In genomic region chr2:120775261-120775660, GRCh38 we compare ENCODE assay signal across 22 cellular contexts. TPM values are rescaled to one million over a fixed set of nuclear protein-coding genes. Genes with fewer than 3 reads are reported as not detected.
A peak's percentile ranks its signal among the peaks of the same experiment; 100 is the strongest.
DNase-seq lines count a peak whose midpoint lies in the region; ATAC-seq, FAIRE-seq and TF ChIP-seq lines count a peak whose summit lies in the region.
"Had no signal": no experiment of that assay in that cellular context is flagged by ENCODE, and none has a peak within 500 bp of the region (broad histone marks: within the 10 kb centered on the region; RNA-seq: fewer than 3 reads in every experiment).

No MANE protein-coding gene starts in this region.

- H3K36me3 Mint-ChIP-seq in endodermal cell (ENCODE audit: low read depth) = peaks cover 3% of the 10 kb centered on the region
- H3K36me3 Mint-ChIP-seq in activated CD4-positive, alpha-beta T cell treated with anti-CD3 and anti-CD28 coated beads, Interleukin-2, amount 10 ng/mL, durations not matched to agents 24 days and 14 days (ENCODE audit: low read depth) = no peaks in the 10 kb centered on the region

- no peak overlapping the region for H3K27ac Mint-ChIP-seq in endodermal cell
- H3K27ac Mint-ChIP-seq in activated CD4-positive, alpha-beta T cell treated with anti-CD3 and anti-CD28 coated beads, Interleukin-2, amount 10 ng/mL, durations not matched to agents 24 days and 14 days = no peak overlapping the region

- no peaks in the 10 kb centered on the region for H3K36me3 ChIP-seq in heart left ventricle
- no peaks in the 10 kb centered on the region for H3K36me3 ChIP-seq in endodermal cell (ENCODE audit: control insufficient read depth, insufficient read depth, low read length)
- H3K36me3 ChIP-seq in kidney (ENCODE audit: control insufficient read depth in 1 of 2, insufficient read depth in 2 of 2, low read length in 2 of 2) = no peaks in the 10 kb centered on the region

- H3K4me1 ChIP-seq in heart left ventricle (peaks cover 0 to 19% (median 0%) of the 10 kb centered on the region in 12 donors), endodermal cell (ENCODE audit: control insufficient read depth, insufficient read depth, low read length) (no peaks in the 10 kb centered on the region), kidney (ENCODE audit: control insufficient read depth in 1 of 2, insufficient read depth in 1 of 2, low read depth in 1 of 2, low read length in 2 of 2) (no peaks in the 10 kb centered on the region)

- H3K9me3 Mint-ChIP-seq in endodermal cell = no peaks in the 10 kb centered on the region
- H3K9me3 Mint-ChIP-seq in activated CD4-positive, alpha-beta T cell treated with anti-CD3 and anti-CD28 coated beads, Interleukin-2, amount 10 ng/mL, durations not matched to agents 24 days and 14 days = no peaks in the 10 kb centered on the region

- peaks cover 0 to 7% (median 0%) of the 10 kb centered on the region in 9 donors for H3K27me3 ChIP-seq in heart left ventricle
- H3K27me3 ChIP-seq in endodermal cell (ENCODE audit: control insufficient read depth, insufficient read depth, low read length, poor library complexity, severe bottlenecking) = no peaks in the 10 kb centered on the region

- no peak for TF ChIP-seq CTCF in heart left ventricle (IDR thresholded peaks at IDR 0.05)
- no peak for TF ChIP-seq CTCF in endodermal cell (conservative IDR thresholded peaks at IDR 0.05)
- TF ChIP-seq CTCF in kidney (IDR thresholded peaks at IDR 0.05; ENCODE audit: borderline replicate concordance, extremely low read depth, insufficient read depth) = no peak

- H3K4me3 ChIP-seq in heart left ventricle (no peak overlapping the region), endodermal cell (ENCODE audit: low read length) (no peak overlapping the region), kidney (ENCODE audit: low read length in 2 of 2) (no peak overlapping the region)

- no peak for TF ChIP-seq POLR2A in heart left ventricle (IDR thresholded peaks at IDR 0.05)

- ATAC-seq in heart left ventricle (no peak), GM18517 (IDR thresholded peaks at IDR 0.05; ENCODE audit: unreplicated experiment) (no peak)
- ATAC-seq: HCT116 had no signal

- no peaks in the 10 kb centered on the region for H3K9me3 ChIP-seq in heart left ventricle
- no peaks in the 10 kb centered on the region for H3K9me3 ChIP-seq in endodermal cell (ENCODE audit: control insufficient read depth, low read length)
- H3K9me3 ChIP-seq in kidney (ENCODE audit: control insufficient read depth in 1 of 2, low read length in 2 of 2) = no peaks in the 10 kb centered on the region

- peak in 3 of 5 donors; percentile 5 to 37 (median 10) for DNase-seq in heart left ventricle
- DNase-seq in cardiac septum (ENCODE audit: low spot score) = no peak
- peak; percentile 37 for DNase-seq in endodermal cell
- peak; percentile 28 for DNase-seq in kidney
- no peak for DNase-seq in activated CD4-positive, alpha-beta T cell treated with anti-CD3 and anti-CD28 coated beads, Interleukin-2, amount 10 ng/mL, durations not matched to agents 24 days and 14 days
- no peak for DNase-seq in HPDE6-E6E7 (ENCODE audit: extremely low spot score)
- DNase-seq: DMS153, DND-41, KBM-7, MV-4-11, NCI-H1105, NCI-H146, NCI-H1930, NCI-H2107, NCI-H2227 treated with DMSO at 0.1 percent for 48 hours, NCI-H526 treated with DMSO at 0.1 percent for 48 hours, RPMI8226, SHP77 treated with DMSO at 0.1 percent for 48 hours had no signal

- intact Hi-C loops in heart left ventricle (cut with DNase I) = no loop called here
- intact Hi-C loops in cardiac septum (cut with DNase I) = no loop called here
- intact Hi-C loops in kidney (cut with DNase I) = no loop called here
- intact Hi-C loops in activated CD4-positive, alpha-beta T cell treated with anti-CD3 and anti-CD28 coated beads, Interleukin-2, amount 10 ng/mL, durations not matched to agents 24 days and 14 days (cut with micrococcal nuclease) = no loop called here

- whole genome bisulfite sequencing in heart left ventricle, 4 donors = 89 to 94% (median 92%) methylated on average over 16 of the region's 16 CpGs
- WGBS in endodermal cell (ENCODE audit: insufficient coverage in 1 of 2, insufficient read length in 1 of 2), 2 experiments = 93 to 95% methylated on average over 11 to 16 of the region's 16 CpGs

- no peak overlapping the region for H3K27ac ChIP-seq in heart left ventricle
- H3K27ac ChIP-seq in endodermal cell (ENCODE audit: low read depth, low read length) = no peak overlapping the region
- H3K27ac ChIP-seq in kidney (ENCODE audit: low read depth in 2 of 2, low read length in 2 of 2) = no peak overlapping the region

- peaks cover 24% of the 10 kb centered on the region for H3K4me1 Mint-ChIP-seq in endodermal cell
- H3K4me1 Mint-ChIP-seq in activated CD4-positive, alpha-beta T cell treated with anti-CD3 and anti-CD28 coated beads, Interleukin-2, amount 10 ng/mL, durations not matched to agents 24 days and 14 days = no peaks in the 10 kb centered on the region

- no peaks in the 10 kb centered on the region for H3K27me3 Mint-ChIP-seq in endodermal cell (ENCODE audit: insufficient read depth)
- H3K27me3 Mint-ChIP-seq in activated CD4-positive, alpha-beta T cell treated with anti-CD3 and anti-CD28 coated beads, Interleukin-2, amount 10 ng/mL, durations not matched to agents 24 days and 14 days = no peaks in the 10 kb centered on the region

- no peak for FAIRE-seq in kidney (lab: Jason Lieb, UNC)
- FAIRE-seq: GM12892, HTR-8/SVneo had no signal

- H3K9ac ChIP-seq in endodermal cell (ENCODE audit: extremely low read depth, low read length, poor library complexity, severe bottlenecking) (no peak overlapping the region), kidney (ENCODE audit: low read length in 2 of 2) (no peak overlapping the region)

- H3K4me3 Mint-ChIP-seq in endodermal cell = no peak overlapping the region
- H3K4me3 Mint-ChIP-seq in activated CD4-positive, alpha-beta T cell treated with anti-CD3 and anti-CD28 coated beads, Interleukin-2, amount 10 ng/mL, durations not matched to agents 24 days and 14 days = no peak overlapping the region

RNA-seq across cellular contexts. Expression of gene GLI2, which starts 39.6 kb away (rescaled TPM):
- total RNA-seq in heart left ventricle (1 to 10 TPM in 5 of 9 donors, under 1 TPM in 4; 0.67 to 4.1 (median 1.0) TPM), cardiac septum (1.8 TPM), endodermal cell (10 to 100 TPM; 17.0 to 24.2 TPM), kidney (3.7 TPM)
- polyA plus RNA-seq in heart left ventricle (1 to 10 TPM in 1 of 2 donors, under 1 TPM in 1; 0.30 to 1.4 TPM), kidney (ENCODE audit: insufficient read depth, low read depth, low replicate concordance) (0.32 TPM)
- polyA plus RNA-seq in endodermal cell (2013, experiment 1 of 2) = 29.8 TPM
- polyA plus RNA-seq in endodermal cell (2013, experiment 2 of 2) = 28.3 TPM
- total RNA-seq in activated CD4-positive, alpha-beta T cell treated with anti-CD3 and anti-CD28 coated beads, Interleukin-2, amount 10 ng/mL, durations not matched to agents 24 days and 14 days = 0.09 and 0.14 TPM in 2 replicates

Comparison
In these comparisons a context has a peak if more than half of its experiments do, and no peak if none do; other contexts are left out.
1. DNase-seq: peak in heart left ventricle (3 of 5), endodermal cell (single experiment) and kidney (single experiment); none in cardiac septum (single experiment), activated CD4-positive, alpha-beta T cell treated with anti-CD3 and anti-CD28 coated beads, Interleukin-2, amount 10 ng/mL, durations not matched to agents 24 days and 14 days (single experiment) and HPDE6-E6E7 (single experiment).